In genomic region chr11:43941257-43941879, GRCh38 we compare ENCODE assay signal across 9 cellular contexts. TPM values are rescaled to one million over a fixed set of nuclear protein-coding genes. Genes with fewer than 3 reads are reported as not detected.
DNase-seq lines count a peak whose midpoint lies in the region; ATAC-seq and TF ChIP-seq lines count a peak whose summit lies in the region.
"Had no signal": no experiment of that assay in that cellular context is flagged by ENCODE, and none has a peak within 500 bp of the region (broad histone marks: within the 10 kb centered on the region; RNA-seq: fewer than 3 reads in every experiment).

No MANE protein-coding gene starts in this region.

- 57 to 60% methylated on average over 2 to 4 of the region's 4 CpGs for WGBS in esophagus squamous epithelium, 2 donors

- POLR2A ChIA-PET in PC-3 (lab: Charles Lee; ENCODE audit: unreplicated experiment) = no interaction called here

- DNase-seq in NCI-H146 (lab: John Stamatoyannopoulos, UW) (peak; percentile 39), NCI-H146 treated with DMSO at 0.1 percent for 48 hours (lab: John Stamatoyannopoulos, UW; ENCODE audit: unreplicated experiment) (no peak), PC-3 (no peak), esophagus squamous epithelium (lab: John Stamatoyannopoulos, UW) (no peak), NCI-H1436 treated with DMSO at 0.1 percent for 48 hours (lab: John Stamatoyannopoulos, UW) (no peak)
- no peak for DNase-seq in stimulated activated CD4-positive, alpha-beta T cell treated with anti-CD3 and anti-CD28 coated beads, Interleukin-1b, Interleukin-23, amount 100 ng/mL, for 48 hours

- no peaks in the 10 kb centered on the region for H4K20me1 ChIP-seq in PC-3 (ENCODE audit: low read length)

- H3K9me2 ChIP-seq in PC-3 (replicated peaks; ENCODE audit: low read length) = no peaks in the 10 kb centered on the region

- H3K4me1 ChIP-seq in PC-3 (ENCODE audit: insufficient read depth, low read length) (peaks cover 25% of the 10 kb centered on the region), esophagus squamous epithelium (peaks cover 21 to 39% (median 22%) of the 10 kb centered on the region in 3 donors), skeletal muscle tissue (ENCODE audit: control insufficient read depth in 3 of 3, insufficient read depth in 3 of 3, low read length in 3 of 3) (peaks cover 16 to 35% (median 21%) of the 10 kb centered on the region in 3 donors)

- TF ChIP-seq POLR2A in esophagus squamous epithelium (IDR thresholded peaks at IDR 0.05) = no peak

- H3K4me2 ChIP-seq in PC-3 (ENCODE audit: low read length) = peak overlapping the region; percentile 81

- BruUV-seq in PC-3 (replicated peaks; lab: Mats Ljungman, UMichigan) = no TSS peak

- no peak overlapping the region for H2AFZ ChIP-seq in PC-3 (ENCODE audit: low read length)

- no peaks in the 10 kb centered on the region for H3K79me2 ChIP-seq in PC-3 (ENCODE audit: low read length)

- H3K9ac ChIP-seq in PC-3 (ENCODE audit: low read length) (no peak overlapping the region), skeletal muscle tissue (ENCODE audit: low read depth in 1 of 3, low read length in 3 of 3) (peak overlapping the region; percentile 40 to 56 (median 43))

- intact Hi-C loops in PC-3 (cut with micrococcal nuclease) = no loop called here
- intact Hi-C loops in esophagus squamous epithelium (cut with DNase I) = loop anchor here (10.0 kb wide), 1 partner anchor 47 kb away; no protein-coding TSS in a partner anchor

- CTCF ChIA-PET in PC-3 (lab: Charles Lee) = interaction anchor here (0.6 kb wide), 1 partner anchor 90 kb away, joined by 3 read pairs; no protein-coding TSS in a partner anchor

- H3F3A ChIP-seq in PC-3 (ENCODE audit: low read length, unreplicated experiment) = no peaks in the 10 kb centered on the region

- peak overlapping the region; percentile 62; the same call in 1 of the 2 replicates for H3K4me3 ChIP-seq in PC-3 (ENCODE audit: low read length)
- peak overlapping the region in 3 of 4 donors; percentile 49 to 86 (median 68) for H3K4me3 ChIP-seq in esophagus squamous epithelium
- peak overlapping the region in 2 of 3 donors; percentile 37 to 54 for H3K4me3 ChIP-seq in skeletal muscle tissue (ENCODE audit: low read length in 3 of 3)

- no peak overlapping the region for H3K27ac ChIP-seq in PC-3 (ENCODE audit: low read length)
- H3K27ac ChIP-seq in esophagus squamous epithelium = peak overlapping the region; percentile 74 to 96 (median 86)
- H3K27ac ChIP-seq in skeletal muscle tissue (ENCODE audit: low read depth, low read length) = peak overlapping the region; percentile 68
- H3K27ac ChIP-seq: 22Rv1 had no signal

- ATAC-seq in PC-3 (no peak), GM18909 (IDR thresholded peaks at IDR 0.05; ENCODE audit: poor library complexity, unreplicated experiment) (no peak)

- H3K36me3 ChIP-seq in PC-3 (ENCODE audit: low read depth, low read length) = no peaks in the 10 kb centered on the region
- no peaks in the 10 kb centered on the region for H3K36me3 ChIP-seq in esophagus squamous epithelium
- no peaks in the 10 kb centered on the region for H3K36me3 ChIP-seq in skeletal muscle tissue (ENCODE audit: control insufficient read depth in 3 of 3, insufficient read depth in 3 of 3, low read length in 3 of 3)

- no peaks in the 10 kb centered on the region for H3K9me3 ChIP-seq in PC-3 (ENCODE audit: low read length)
- H3K9me3 ChIP-seq in esophagus squamous epithelium = no peaks in the 10 kb centered on the region
- H3K9me3 ChIP-seq in skeletal muscle tissue (ENCODE audit: control insufficient read depth in 3 of 3, low read length in 3 of 3) = no peaks in the 10 kb centered on the region

- TF ChIP-seq CTCF in PC-3 (conservative IDR thresholded peaks at IDR 0.05; ENCODE audit: low read depth, low read length) (no peak), esophagus squamous epithelium (IDR thresholded peaks at IDR 0.05) (no peak)

- H3K27me3 ChIP-seq in PC-3 (ENCODE audit: low read length) (peaks cover 33% of the 10 kb centered on the region), esophagus squamous epithelium (peaks cover 0 to 71% (median 5%) of the 10 kb centered on the region in 4 donors), skeletal muscle tissue (ENCODE audit: control insufficient read depth in 3 of 3, insufficient read depth in 3 of 3, low read length in 3 of 3) (peaks cover 3 to 34% (median 32%) of the 10 kb centered on the region in 3 donors)

RNA-seq across cellular contexts. Expression of gene C11orf96, which starts 1.1 kb away (rescaled TPM):
- total RNA-seq in PC-3 (2014; rRNA removed) (0.69 TPM in 1 of 2 replicates, not detected in the other), esophagus squamous epithelium (10 to 100 TPM in 2 of 4 donors, 1 to 10 TPM in 2; 4.7 to 33.6 (median 16.0) TPM), skeletal muscle tissue (17.2 TPM)
